Comparison of ENCODE assay signal across 21 cellular contexts in the genomic region with DNA sequence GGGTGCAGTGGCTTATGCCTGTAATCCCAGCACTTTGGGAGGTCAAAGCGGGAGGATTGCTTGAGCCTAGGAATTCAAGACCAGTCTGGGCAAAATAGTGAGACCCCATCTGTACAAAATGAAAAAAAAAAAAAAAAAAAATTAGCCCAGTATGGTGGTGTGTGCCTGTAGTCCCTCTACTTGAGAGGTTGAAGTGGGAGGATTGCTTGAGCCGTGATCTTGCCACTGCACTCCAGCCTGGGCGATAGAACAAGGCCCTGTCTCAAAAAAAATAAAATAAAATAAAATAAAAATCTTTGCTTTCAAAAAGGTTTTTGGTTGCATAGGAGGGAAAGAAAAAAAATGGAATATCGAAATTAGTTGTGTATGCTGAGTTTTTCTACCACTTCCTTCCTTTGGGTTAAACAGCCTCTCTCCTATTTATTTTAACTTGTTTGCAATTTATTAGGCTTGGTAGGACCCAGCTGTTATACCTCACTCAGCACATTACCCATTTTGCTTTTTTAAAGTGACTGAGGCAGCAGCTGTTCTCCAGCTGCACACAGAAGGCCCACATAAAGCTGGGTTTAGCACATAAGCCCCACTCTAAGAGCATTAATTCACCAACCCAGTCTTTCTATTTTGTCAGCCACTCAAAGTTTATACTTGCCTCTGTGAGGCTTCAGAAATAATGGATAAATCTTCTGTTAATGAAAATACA.
DNase-seq lines count a peak whose midpoint lies in the region; ATAC-seq and TF ChIP-seq lines count a peak whose summit lies in the region.
"Had no signal": no experiment of that assay in that cellular context is flagged by ENCODE, and none has a peak within 500 bp of the region (broad histone marks: within the 10 kb centered on the region; RNA-seq: fewer than 3 reads in every experiment).

No MANE protein-coding gene starts in this region.

- DNase-seq in DMS 273 (lab: John Stamatoyannopoulos, UW; ENCODE audit: unreplicated experiment) = peak; percentile 10
- DNase-seq in DMS 273 treated with DMSO at 0.1 percent for 48 hours (lab: John Stamatoyannopoulos, UW) = no peak
- peak; percentile 26 for DNase-seq in NAMALWA (ENCODE audit: low spot score)
- DNase-seq in heart right ventricle = peak in 1 of 2 donors; percentile 39
- DNase-seq in NCI-H526 treated with DMSO at 0.1 percent for 48 hours (lab: John Stamatoyannopoulos, UW) = no peak
- DNase-seq in stimulated activated CD4-positive, alpha-beta T cell treated with anti-CD3 and anti-CD28 coated beads, Interleukin-2, amount 100 ng/mL, for 48 hours = no peak
- no peak for DNase-seq in foreskin keratinocyte
- DNase-seq: activated CD4-positive, alpha-beta T cell treated with anti-CD3 and anti-CD28 coated beads, Interleukin-2, amount 50 U/mL, for 4 hours; activated T-cell treated with anti-CD3 and anti-CD28 coated beads, Interleukin-2, amount 50 U/mL, for 48 hours; glutamatergic neuron; kidney; NCI-H1092 treated with DMSO at 0.1 percent for 48 hours; NCI-H2107; Peyer's patch had no signal

- TF ChIP-seq CTCF in heart right ventricle (IDR thresholded peaks at IDR 0.05) (no peak), neutrophil (IDR thresholded peaks at IDR 0.05) (no peak), foreskin keratinocyte (conservative IDR thresholded peaks at IDR 0.05) (no peak)

- no peak overlapping the region for H3K27ac ChIP-seq in heart right ventricle
- H3K27ac ChIP-seq in neutrophil = peak overlapping the region; percentile 16
- H3K27ac ChIP-seq in foreskin keratinocyte = no peak overlapping the region
- H3K27ac ChIP-seq: 22Rv1, breast epithelium, C4-2B, GM23248, Peyer's patch, thoracic aorta had no signal

- ATAC-seq in heart right ventricle (peak in 7 of 8 donors; percentile 43 to 86 (median 80)), foreskin keratinocyte (no peak)
- ATAC-seq: esophagus mucosa had no signal

- H3K4me1 ChIP-seq in heart right ventricle = peaks cover 0 to 23% (median 8%) of the 10 kb centered on the region in 9 donors
- H3K4me1 ChIP-seq in neutrophil (ENCODE audit: control insufficient read depth in 1 of 2, insufficient read depth in 1 of 2, low read depth in 1 of 2, low read length in 1 of 2) = peaks cover 0 to 17% of the 10 kb centered on the region in 2 experiments
- H3K4me1 ChIP-seq in foreskin keratinocyte = peaks cover 4% of the 10 kb centered on the region
- H3K4me1 ChIP-seq: breast epithelium had no signal

- intact Hi-C loops in heart right ventricle (cut with DNase I) = no loop called here

- H3K36me3 ChIP-seq in heart right ventricle = no peaks in the 10 kb centered on the region
- H3K36me3 ChIP-seq in neutrophil = no peaks in the 10 kb centered on the region
- H3K36me3 ChIP-seq: breast epithelium, Peyer's patch, thoracic aorta had no signal

- H3K27me3 ChIP-seq in heart right ventricle (no peaks in the 10 kb centered on the region), neutrophil (no peaks in the 10 kb centered on the region), foreskin keratinocyte (no peaks in the 10 kb centered on the region)
- H3K27me3 ChIP-seq: breast epithelium, Peyer's patch had no signal

- H3K4me3 ChIP-seq in heart right ventricle (no peak overlapping the region), neutrophil (ENCODE audit: low read depth in 1 of 2, low read length in 1 of 2) (no peak overlapping the region)
- H3K4me3 ChIP-seq: breast epithelium, GM23248, Peyer's patch, thoracic aorta had no signal

- WGBS in heart right ventricle, 2 donors = 79 to 81% methylated on average over 4 of the region's 4 CpGs

- peaks cover 0 to 27% (median 8%) of the 10 kb centered on the region in 11 donors for H3K9me3 ChIP-seq in heart right ventricle
- no peaks in the 10 kb centered on the region for H3K9me3 ChIP-seq in neutrophil
- H3K9me3 ChIP-seq: Peyer's patch had no signal

Comparison
In these comparisons a context has a peak if more than half of its experiments do, and no peak if none do; other contexts are left out.
1. DNase-seq: peak in DMS 273 (single experiment) and NAMALWA (single experiment); none in DMS 273 treated with DMSO at 0.1 percent for 48 hours (single experiment), NCI-H526 treated with DMSO at 0.1 percent for 48 hours (single experiment), stimulated activated CD4-positive, alpha-beta T cell treated with anti-CD3 and anti-CD28 coated beads, Interleukin-2, amount 100 ng/mL, for 48 hours (0 of 2) and foreskin keratinocyte (0 of 2).